In the genomic region with DNA sequence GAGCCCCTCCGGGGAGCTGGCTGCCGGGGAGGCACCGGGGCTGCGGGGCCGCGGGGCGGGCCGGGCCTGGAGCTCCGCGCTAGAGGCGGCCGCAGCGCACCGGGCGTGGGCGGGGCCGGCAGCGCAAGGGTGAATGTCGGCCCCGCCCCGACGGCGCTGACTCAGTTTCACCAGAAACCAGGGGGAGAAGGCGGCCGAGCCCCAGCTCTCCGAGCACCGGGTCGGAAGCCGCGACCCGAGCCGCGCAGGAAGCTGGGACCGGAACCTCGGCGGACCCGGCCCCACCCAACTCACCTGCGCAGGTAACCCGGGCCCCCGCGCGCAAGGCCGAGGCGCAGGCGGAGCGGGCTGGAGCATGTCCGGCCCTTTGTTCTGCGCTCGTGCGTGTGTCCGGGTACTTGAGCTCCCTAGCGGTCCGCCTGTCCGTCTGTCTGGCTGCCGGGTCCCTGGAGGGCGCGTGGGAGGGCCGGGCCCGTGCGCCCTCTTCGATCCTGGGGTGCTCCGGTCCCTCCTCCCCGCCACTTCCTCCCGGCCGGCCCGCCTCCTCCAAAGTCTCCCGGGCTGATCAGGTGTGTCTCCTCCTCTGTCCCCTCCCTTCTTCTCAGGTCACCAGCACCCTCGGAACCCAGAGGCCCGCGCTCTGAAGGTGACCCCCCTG, we compare ENCODE assay signal across 8 cellular contexts. TPM values are rescaled to one million over a fixed set of nuclear protein-coding genes. Genes with fewer than 3 reads are reported as not detected.
A peak's percentile ranks its signal among the peaks of the same experiment; 100 is the strongest.
DNase-seq lines count a peak whose midpoint lies in the region; ATAC-seq and TF ChIP-seq lines count a peak whose summit lies in the region.

SPINT1 (plus strand) TSS at position 164 of the 658 bp plus-strand sequence. CDS start 507 bp downstream, outside the sequence.

- peaks cover 42% of the 10 kb centered on the region for H3K4me1 Mint-ChIP-seq in GM23338
- H3K4me1 Mint-ChIP-seq in T-cell = peaks cover 27 to 33% (median 29%) of the 10 kb centered on the region in 3 donors

- peaks cover 27% of the 10 kb centered on the region for H4K20me1 ChIP-seq in GM23338 (replicated peaks; ENCODE audit: insufficient read depth)

- H3K4me3 Mint-ChIP-seq in GM23338 (peak within 1 kb of the TSS; percentile 99), T-cell (peak within 1 kb of the TSS; percentile 79 to 83 (median 83))

- CTCF ChIA-PET in T-cell (lab: Charles Lee) = no interaction called here

- ATAC-seq in GM23338 (peak; percentile 70), T-cell (replicated peaks in 1 of 4) (peak; percentile 69 to 77 (median 73)), lower lobe of right lung (peak; percentile 79 to 81), HG02571 (IDR thresholded peaks at IDR 0.05; ENCODE audit: unreplicated experiment) (no peak)

- H3K27me3 ChIP-seq in GM23338 (ENCODE audit: insufficient read depth) (0 out of 2 replicates have a peak, but pooled peaks cover 4% of the 10 kb centered on the region), lower lobe of right lung (ENCODE audit: low read depth) (peaks cover 16% of the 10 kb centered on the region)

- H3K27me3 Mint-ChIP-seq in GM23338 (ENCODE audit: insufficient read depth, low read depth, poor library complexity) (peaks cover 22% of the 10 kb centered on the region), T-cell (peaks cover 7% of the 10 kb centered on the region in 2 donors)

- peak within 1 kb of the TSS; percentile 97 for H3K4me3 ChIP-seq in GM23338
- peak within 1 kb of the TSS; percentile 71 for H3K4me3 ChIP-seq in lower lobe of right lung

- H3K27ac Mint-ChIP-seq in GM23338 (peak within 1 kb of the TSS; percentile 95), T-cell (peak within 1 kb of the TSS; percentile 27 to 44)

- TF ChIP-seq CTCF in GM23338 (conservative IDR thresholded peaks at IDR 0.05; ENCODE audit: low read depth in 2 of 2) = no peak
- no peak for TF ChIP-seq CTCF in lower lobe of right lung (IDR thresholded peaks at IDR 0.05)

- peaks cover 7% of the 10 kb centered on the region; the same call in 1 of the 2 replicates for H3F3A ChIP-seq in GM23338 (replicated peaks; ENCODE audit: low read depth)

- DNase-seq in GM23338 (ENCODE audit: low spot score) (peak; percentile 74), T-cell (peak in 12 of 34 experiments; percentile 3 to 39 (median 18)), T47D (ENCODE audit: low read depth in 1 of 2, low spot score in 1 of 2) (peak; percentile 67 to 85), lower lobe of right lung (peak; percentile 77), HPDE6-E6E7 (ENCODE audit: extremely low spot score) (no peak), activated gamma-delta T cell (lab: John Stamatoyannopoulos, UW) (no peak)
- DNase-seq in stimulated activated CD8-positive, alpha-beta memory T cell treated with anti-CD3 and anti-CD28 coated beads, Interleukin-15, amount 100 ng/mL, for 24 hours (ENCODE audit: low read depth) = peak; percentile 39

- H3K4me2 ChIP-seq in GM23338 = peak within 1 kb of the TSS; percentile 100

- H2AFZ ChIP-seq in GM23338 = peak within 1 kb of the TSS; percentile 87

- POLR2A ChIA-PET in T-cell (lab: Charles Lee) = no interaction called here

- in situ Hi-C loops in T47D (cut with HindIII; ENCODE audit: low pct_unique_long_range_greater_than_20kb, low sequenced_read_pairs) = no loop called here

- peaks cover 38% of the 10 kb centered on the region for H3K36me3 Mint-ChIP-seq in GM23338 (ENCODE audit: low read depth)
- H3K36me3 Mint-ChIP-seq in T-cell = no peaks in the 10 kb centered on the region

- H3K36me3 ChIP-seq in GM23338 (ENCODE audit: insufficient read depth) (no peaks in the 10 kb centered on the region; the same call in 1 of the 2 replicates), lower lobe of right lung (no peaks in the 10 kb centered on the region)

- H3K27ac ChIP-seq in GM23338 (ENCODE audit: low read depth) (peak within 1 kb of the TSS; percentile 74; the same call in 1 of the 2 replicates), lower lobe of right lung (peak within 1 kb of the TSS; percentile 83)

- intact Hi-C loops in lower lobe of right lung (cut with DNase I) = no loop called here

- H3K9me3 Mint-ChIP-seq in GM23338 = 0 out of 3 replicates have a peak, but pooled peaks cover 3% of the 10 kb centered on the region
- no peaks in the 10 kb centered on the region for H3K9me3 Mint-ChIP-seq in T-cell

- H3K79me2 ChIP-seq in GM23338 (replicated peaks; ENCODE audit: insufficient read depth) = peaks cover 48% of the 10 kb centered on the region

- H3K9me2 ChIP-seq in GM23338 (ENCODE audit: insufficient read depth) = no peaks in the 10 kb centered on the region

- no peaks in the 10 kb centered on the region for H3K9me3 ChIP-seq in lower lobe of right lung

- H3K4me1 ChIP-seq in GM23338 (ENCODE audit: insufficient read depth) (peaks cover 36% of the 10 kb centered on the region), lower lobe of right lung (peaks cover 45% of the 10 kb centered on the region)

TF ChIP-seq in GM23338, 12 proteins besides CTCF, POLR2A, EP300 and RAD21:
- TF ChIP-seq CREB1 (CRISPR knock-in tag; IDR thresholded peaks at IDR 0.05; ENCODE audit: low read depth) (no peak), POLR2AphosphoS5 (IDR thresholded peaks at IDR 0.05; ENCODE audit: low read depth) (peak; percentile 65; the same call in 1 of the 2 replicates), STAT1 (IDR thresholded peaks at IDR 0.05; ENCODE audit: unreplicated experiment) (no peak), EZH2 (IDR thresholded peaks at IDR 0.05; ENCODE audit: low read depth, unreplicated experiment) (no peak), ETS1 (IDR thresholded peaks at IDR 0.05) (peak; percentile 34; the same call in 1 of the 2 replicates)

RNA-seq across cellular contexts. Expression of gene SPINT1, which starts in this region (rescaled TPM):
- 209 and 253 TPM in 2 replicates for total RNA-seq in GM23338 (2014; rRNA removed; shearing (Covaris generic))
- polyA plus RNA-seq in GM23338 (2016; fragmentation: Nextera tagmentation; extraction: Ambion mirVana) = 38.6 and 41.3 TPM in 2 replicates
- total RNA-seq in T-cell (1 to 10 TPM; 1.6 to 6.6 (median 5.1) TPM), lower lobe of right lung (76.5 TPM)

Comparison
In these comparisons a context has a peak if more than half of its experiments do, and no peak if none do; other contexts are left out.
1. RNA of gene SPINT1 (total RNA-seq): 209 to 253 TPM in GM23338 and 76.5 TPM in lower lobe of right lung (single experiment); 1.6 to 6.6 TPM in T-cell; every median in the first group is over 10 times any median in the second.
2. DNase-seq: peak in GM23338 (single experiment), T47D (2 of 2), lower lobe of right lung (single experiment) and stimulated activated CD8-positive, alpha-beta memory T cell treated with anti-CD3 and anti-CD28 coated beads, Interleukin-15, amount 100 ng/mL, for 24 hours (single experiment); none in HPDE6-E6E7 (single experiment) and activated gamma-delta T cell (single experiment).